In genomic region chr11:65316979-65317786, GRCh38 we compare ENCODE assay signal across 9 cellular contexts.
DNase-seq lines count a peak whose midpoint lies in the region; ATAC-seq, FAIRE-seq and TF ChIP-seq lines count a peak whose summit lies in the region.
"Had no signal": no experiment of that assay in that cellular context is flagged by ENCODE, and none has a peak within 500 bp of the region (broad histone marks: within the 10 kb centered on the region; RNA-seq: fewer than 3 reads in every experiment).

No MANE protein-coding gene starts in this region.

- peaks cover 15 to 16% of the 10 kb centered on the region in 2 donors for H3K36me3 ChIP-seq in mucosa of rectum (ENCODE audit: control insufficient read depth in 2 of 2, insufficient read depth in 2 of 2, low read length in 2 of 2)

- ATAC-seq in GM21576 (IDR thresholded peaks at IDR 0.05; ENCODE audit: unreplicated experiment) = no peak
- ATAC-seq in GM21528 (IDR thresholded peaks at IDR 0.05; ENCODE audit: low FRiP score, unreplicated experiment) = no peak
- ATAC-seq: GM12878 had no signal

- H3K27me3 ChIP-seq in mucosa of rectum (ENCODE audit: control insufficient read depth in 2 of 2, insufficient read depth in 2 of 2, low read length in 2 of 2) = no peaks in the 10 kb centered on the region

- peak overlapping the region; percentile 60 to 74 for H3K27ac ChIP-seq in mucosa of rectum (ENCODE audit: low read depth in 2 of 2, low read length in 2 of 2)

- no peak; the same call in 1 of the 2 replicates for TF ChIP-seq CTCF in AG09319 (IDR thresholded peaks at IDR 0.05; ENCODE audit: low read depth, low read length)

- FAIRE-seq in endometrium (lab: Jason Lieb, UNC) = peak; percentile 68
- FAIRE-seq: GM12878 had no signal

- peak overlapping the region; percentile 77 to 82 for H3K4me3 ChIP-seq in mucosa of rectum (ENCODE audit: low read length in 2 of 2)
- H3K4me3 ChIP-seq: GM12878 had no signal

- DNase-seq in AG09319 (ENCODE audit: extremely low read depth, low read depth) (peak; percentile 85), NCI-H146 treated with DMSO at 0.1 percent for 48 hours (lab: John Stamatoyannopoulos, UW; ENCODE audit: unreplicated experiment) (peak; percentile 27), Ammon's horn (ENCODE audit: low spot score) (no peak)
- DNase-seq in effector CD8-positive, alpha-beta T cell (lab: John Stamatoyannopoulos, UW) = no peak

- peak overlapping the region; percentile 17 to 79 for H3K9ac ChIP-seq in mucosa of rectum (ENCODE audit: low read depth in 1 of 2, low read length in 2 of 2)

- H3K4me1 ChIP-seq in mucosa of rectum (ENCODE audit: control insufficient read depth in 2 of 2, insufficient read depth in 2 of 2, low read length in 2 of 2) = peaks cover 24 to 28% of the 10 kb centered on the region in 2 donors

- no peaks in the 10 kb centered on the region for H3K9me3 ChIP-seq in mucosa of rectum (ENCODE audit: control insufficient read depth in 2 of 2, low read length in 2 of 2)

Comparison
In these comparisons a context has a peak if more than half of its experiments do, and no peak if none do; other contexts are left out.
1. DNase-seq: peak in AG09319 (single experiment) and NCI-H146 treated with DMSO at 0.1 percent for 48 hours (single experiment); none in Ammon's horn (single experiment) and effector CD8-positive, alpha-beta T cell (single experiment).